1 cellular context compared by ENCODE assay signal in genomic region chr16:57185945-57186629, GRCh38.
A peak's percentile ranks its signal among the peaks of the same experiment; 100 is the strongest.
TF ChIP-seq lines count a peak whose summit lies in the region.

Gene PSME3IP1 (minus strand): TSS chr16:57186039. CDS start chr16:57173854, 12,185 bp downstream.
Gene RSPRY1 (plus strand): TSS chr16:57186329. CDS start chr16:57204659, 18,330 bp downstream.

TF ChIP-seq in HEK293, 187 proteins besides CTCF, POLR2A, EP300 and RAD21 (continued from another document and continues in another):
- TF ChIP-seq ZSCAN18 (tag by site-specific recombination; IDR thresholded peaks at IDR 0.05) (no peak), ZNF26 (tag by site-specific recombination; IDR thresholded peaks at IDR 0.05) (no peak), ZNF202 (tag by site-specific recombination; IDR thresholded peaks at IDR 0.05; ENCODE audit: borderline replicate concordance) (no peak), ZNF221 (tag by site-specific recombination; IDR thresholded peaks at IDR 0.05; ENCODE audit: borderline replicate concordance) (no peak), ZNF121 (tag by site-specific recombination; IDR thresholded peaks at IDR 0.05) (0 out of 2 replicates have a peak, but pooled peaks have one; percentile 32), ZBTB11 (tag by site-specific recombination; conservative IDR thresholded peaks at IDR 0.05; ENCODE audit: low read depth) (peak; percentile 46; the same call in 1 of the 2 replicates), ZSCAN5A (tag by site-specific recombination; IDR thresholded peaks at IDR 0.05) (no peak), ZNF513 (tag by site-specific recombination; IDR thresholded peaks at IDR 0.05) (no peak), ZNF571 (tag by site-specific recombination; IDR thresholded peaks at IDR 0.05) (no peak), ZNF600 (tag by site-specific recombination; IDR thresholded peaks at IDR 0.05) (peak; percentile 76; the same call in 1 of the 2 replicates), KLF17 (tag by site-specific recombination; IDR thresholded peaks at IDR 0.05) (no peak), SP3 (tag by site-specific recombination; IDR thresholded peaks at IDR 0.05) (peak; percentile 97), ZNF155 (tag by site-specific recombination; IDR thresholded peaks at IDR 0.05) (no peak), ZNF624 (tag by site-specific recombination; IDR thresholded peaks at IDR 0.05) (no peak), TCF7L2 (IDR thresholded peaks at IDR 0.05; ENCODE audit: borderline replicate concordance, low read depth, low read length) (no peak), ZNF776 (tag by site-specific recombination; IDR thresholded peaks at IDR 0.05; ENCODE audit: borderline replicate concordance) (no peak), ZNF433 (tag by site-specific recombination; IDR thresholded peaks at IDR 0.05; ENCODE audit: low read depth) (no peak), ZNF558 (tag by site-specific recombination; IDR thresholded peaks at IDR 0.05) (no peak), TSHZ1 (tag by site-specific recombination; IDR thresholded peaks at IDR 0.05; ENCODE audit: borderline replicate concordance) (no peak), YY2 (tag by site-specific recombination; IDR thresholded peaks at IDR 0.05) (peak; percentile 97), ZNF366 (tag by site-specific recombination; conservative IDR thresholded peaks at IDR 0.05) (no peak), ZNF610 (tag by site-specific recombination; IDR thresholded peaks at IDR 0.05; ENCODE audit: borderline replicate concordance) (no peak), ZNF112 (tag by site-specific recombination; IDR thresholded peaks at IDR 0.05) (no peak), ZNF426 (tag by site-specific recombination; IDR thresholded peaks at IDR 0.05) (no peak), ZNF473 (tag by site-specific recombination; IDR thresholded peaks at IDR 0.05) (no peak), ZNF791 (tag by site-specific recombination; IDR thresholded peaks at IDR 0.05) (no peak), YY1 (tag by site-specific recombination; IDR thresholded peaks at IDR 0.05) (peak; percentile 61; the same call in 1 of the 2 replicates), ZBTB7A (tag by site-specific recombination; IDR thresholded peaks at IDR 0.05; ENCODE audit: low read depth) (peak; percentile 83; the same call in 1 of the 2 replicates), ZBTB26 (tag by site-specific recombination; optimal IDR thresholded peaks at IDR 0.05) (peak; percentile 80), ZNF596 (tag by site-specific recombination; IDR thresholded peaks at IDR 0.05) (no peak), INSM2 (tag by site-specific recombination; IDR thresholded peaks at IDR 0.05) (no peak), ZEB2 (tag by site-specific recombination; IDR thresholded peaks at IDR 0.05) (peak; percentile 47), ZFP41 (tag by site-specific recombination; IDR thresholded peaks at IDR 0.05; ENCODE audit: borderline replicate concordance) (no peak), ZNF274 (IDR thresholded peaks at IDR 0.05; ENCODE audit: low read length) (no peak), ZNF274 (tag by site-specific recombination; IDR thresholded peaks at IDR 0.05; ENCODE audit: borderline replicate concordance) (no peak), ZNF777 (tag by site-specific recombination; IDR thresholded peaks at IDR 0.05; ENCODE audit: borderline replicate concordance) (no peak), BCL11A (tag by site-specific recombination; IDR thresholded peaks at IDR 0.05; ENCODE audit: low read depth) (no peak), ZNF214 (tag by site-specific recombination; IDR thresholded peaks at IDR 0.05; ENCODE audit: borderline replicate concordance) (no peak), HOXD13 (CRISPR knock-in tag; IDR thresholded peaks at IDR 0.05; ENCODE audit: borderline replicate concordance) (no peak), PATZ1 (tag by site-specific recombination; IDR thresholded peaks at IDR 0.05) (peak; percentile 96), ZNF114 (tag by site-specific recombination; IDR thresholded peaks at IDR 0.05) (no peak), ZXDB (tag by site-specific recombination; IDR thresholded peaks at IDR 0.05) (0 out of 2 replicates have a peak, but pooled peaks have one; percentile 13), ZNF549 (tag by site-specific recombination; IDR thresholded peaks at IDR 0.05) (no peak), KLF7 (tag by site-specific recombination; IDR thresholded peaks at IDR 0.05; ENCODE audit: borderline replicate concordance) (no peak), ZNF48 (tag by site-specific recombination; IDR thresholded peaks at IDR 0.05) (no peak)
